In genomic region chr20:370977-371754, GRCh38 we compare ENCODE assay signal across 1 cellular context.
TF ChIP-seq lines count a peak whose summit lies in the region.

No MANE protein-coding gene starts in this region.

TF ChIP-seq in K562, 482 proteins besides CTCF, POLR2A, EP300 and RAD21 (continued from another document):
- TF ChIP-seq ZNF316 (IDR thresholded peaks at IDR 0.05) (peak; percentile 94), HIVEP1 (CRISPR knock-in tag; IDR thresholded peaks at IDR 0.05) (no peak), TFAP4 (CRISPR knock-in tag; IDR thresholded peaks at IDR 0.05; ENCODE audit: borderline replicate concordance) (no peak), ZNF639 (CRISPR knock-in tag; conservative IDR thresholded peaks at IDR 0.05 in 1 of 2, IDR thresholded peaks at IDR 0.05 in 1 of 2) (peak in 1 of 2 experiments; percentile 6; a peak in 2 of 4 replicates), NFRKB (IDR thresholded peaks at IDR 0.05; ENCODE audit: low read depth) (peak; percentile 87), NFE2 (IDR thresholded peaks at IDR 0.05; ENCODE audit: low read depth) (peak; percentile 75; the same call in 1 of the 2 replicates), SMARCA5 (IDR thresholded peaks at IDR 0.05) (0 out of 2 replicates have a peak, but pooled peaks have one; percentile 14), DDX20 (tag; IDR thresholded peaks at IDR 0.05; ENCODE audit: low read depth) (peak; percentile 17; the same call in 1 of the 2 replicates), CCAR2 (IDR thresholded peaks at IDR 0.05; ENCODE audit: low read depth, low read length) (no peak), MLLT1 (IDR thresholded peaks at IDR 0.05) (0 out of 4 replicates have a peak, but pooled peaks of 1 of the 2 experiments have one; percentile 40), C11orf30 (IDR thresholded peaks at IDR 0.05; ENCODE audit: low read depth) (peak; percentile 94), PYGO2 (tag; IDR thresholded peaks at IDR 0.05) (no peak), HDAC8 (tag; IDR thresholded peaks at IDR 0.05) (peak; percentile 23; the same call in 1 of the 2 replicates), ETV1 (tag; conservative IDR thresholded peaks at IDR 0.05; ENCODE audit: low read depth) (no peak; the same call in 1 of the 2 replicates), RBFOX2 (IDR thresholded peaks at IDR 0.05; ENCODE audit: low read depth, low read length) (peak; percentile 71), ETV6 (IDR thresholded peaks at IDR 0.05; ENCODE audit: borderline replicate concordance in 1 of 2, low read depth in 2 of 2, low read length in 1 of 2) (no peak), ETV6 (CRISPR knock-in tag; IDR thresholded peaks at IDR 0.05; ENCODE audit: borderline replicate concordance) (no peak)
- TF ChIP-seq, protein P1, sequence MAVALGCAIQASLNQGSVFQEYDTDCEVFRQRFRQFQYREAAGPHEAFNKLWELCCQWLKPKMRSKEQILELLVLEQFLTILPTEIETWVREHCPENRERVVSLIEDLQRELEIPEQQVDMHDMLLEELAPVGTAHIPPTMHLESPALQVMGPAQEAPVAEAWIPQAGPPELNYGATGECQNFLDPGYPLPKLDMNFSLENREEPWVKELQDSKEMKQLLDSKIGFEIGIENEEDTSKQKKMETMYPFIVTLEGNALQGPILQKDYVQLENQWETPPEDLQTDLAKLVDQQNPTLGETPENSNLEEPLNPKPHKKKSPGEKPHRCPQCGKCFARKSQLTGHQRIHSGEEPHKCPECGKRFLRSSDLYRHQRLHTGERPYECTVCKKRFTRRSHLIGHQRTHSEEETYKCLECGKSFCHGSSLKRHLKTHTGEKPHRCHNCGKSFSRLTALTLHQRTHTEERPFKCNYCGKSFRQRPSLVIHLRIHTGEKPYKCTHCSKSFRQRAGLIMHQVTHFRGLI (CRISPR knock-in tag; IDR thresholded peaks at IDR 0.05), result 0 out of 2 replicates have a peak, but pooled peaks have one; percentile 61
- TF ChIP-seq, protein P2, sequence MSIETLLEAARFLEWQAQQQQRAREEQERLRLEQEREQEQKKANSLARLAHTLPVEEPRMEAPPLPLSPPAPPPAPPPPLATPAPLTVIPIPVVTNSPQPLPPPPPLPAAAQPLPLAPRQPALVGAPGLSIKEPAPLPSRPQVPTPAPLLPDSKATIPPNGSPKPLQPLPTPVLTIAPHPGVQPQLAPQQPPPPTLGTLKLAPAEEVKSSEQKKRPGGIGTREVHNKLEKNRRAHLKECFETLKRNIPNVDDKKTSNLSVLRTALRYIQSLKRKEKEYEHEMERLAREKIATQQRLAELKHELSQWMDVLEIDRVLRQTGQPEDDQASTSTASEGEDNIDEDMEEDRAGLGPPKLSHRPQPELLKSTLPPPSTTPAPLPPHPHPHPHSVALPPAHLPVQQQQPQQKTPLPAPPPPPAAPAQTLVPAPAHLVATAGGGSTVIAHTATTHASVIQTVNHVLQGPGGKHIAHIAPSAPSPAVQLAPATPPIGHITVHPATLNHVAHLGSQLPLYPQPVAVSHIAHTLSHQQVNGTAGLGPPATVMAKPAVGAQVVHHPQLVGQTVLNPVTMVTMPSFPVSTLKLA (conservative IDR thresholded peaks at IDR 0.05), result no peak
- TF ChIP-seq, protein P3, sequence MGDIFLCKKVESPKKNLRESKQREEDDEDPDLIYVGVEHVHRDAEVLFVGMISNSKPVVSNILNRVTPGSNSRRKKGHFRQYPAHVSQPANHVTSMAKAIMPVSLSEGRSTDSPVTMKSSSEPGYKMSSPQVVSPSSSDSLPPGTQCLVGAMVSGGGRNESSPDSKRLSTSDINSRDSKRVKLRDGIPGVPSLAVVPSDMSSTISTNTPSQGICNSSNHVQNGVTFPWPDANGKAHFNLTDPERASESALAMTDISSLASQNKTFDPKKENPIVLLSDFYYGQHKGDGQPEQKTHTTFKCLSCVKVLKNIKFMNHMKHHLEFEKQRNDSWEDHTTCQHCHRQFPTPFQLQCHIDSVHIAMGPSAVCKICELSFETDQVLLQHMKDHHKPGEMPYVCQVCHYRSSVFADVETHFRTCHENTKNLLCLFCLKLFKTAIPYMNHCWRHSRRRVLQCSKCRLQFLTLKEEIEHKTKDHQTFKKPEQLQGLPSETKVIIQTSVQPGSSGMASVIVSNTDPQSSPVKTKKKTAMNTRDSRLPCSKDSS (IDR thresholded peaks at IDR 0.05; ENCODE audit: low read depth, partially characterized antibody), result no peak
TF ChIP-seq in K562: peak in this region for 44.
